1 cellular context compared by ENCODE assay signal in genomic region chr4:20337261-20337664, GRCh38.
A peak's percentile ranks its signal among the peaks of the same experiment; 100 is the strongest.
TF ChIP-seq lines count a peak whose summit lies in the region.

No MANE protein-coding gene starts in this region.

TF ChIP-seq in HEK293, 187 proteins besides CTCF, POLR2A, EP300 and RAD21 (continued from another document):
- TF ChIP-seq MZF1 (tag by site-specific recombination; IDR thresholded peaks at IDR 0.05; ENCODE audit: borderline replicate concordance) (peak; percentile 59; the same call in 1 of the 2 replicates), ZNF423 (tag by site-specific recombination; IDR thresholded peaks at IDR 0.05) (peak; percentile 81), ZFHX2 (tag by site-specific recombination; conservative IDR thresholded peaks at IDR 0.05) (peak; percentile 95), KLF1 (tag by site-specific recombination; IDR thresholded peaks at IDR 0.05) (0 out of 2 replicates have a peak, but pooled peaks have one; percentile 25), PRDM4 (tag by site-specific recombination; IDR thresholded peaks at IDR 0.05) (peak; percentile 12; the same call in 1 of the 2 replicates), REST (tag by site-specific recombination; IDR thresholded peaks at IDR 0.05) (no peak), SP7 (tag by site-specific recombination; IDR thresholded peaks at IDR 0.05) (peak; percentile 99), FEZF1 (tag by site-specific recombination; IDR thresholded peaks at IDR 0.05) (peak; percentile 69), ZNF843 (tag by site-specific recombination; IDR thresholded peaks at IDR 0.05) (peak; percentile 95), ZNF426 (tag by site-specific recombination; IDR thresholded peaks at IDR 0.05) (0 out of 2 replicates have a peak, but pooled peaks have one; percentile 5), WT1 (tag by site-specific recombination; IDR thresholded peaks at IDR 0.05) (peak; percentile 92), ZNF366 (tag by site-specific recombination; conservative IDR thresholded peaks at IDR 0.05) (peak; percentile 75), ZNF37A (tag by site-specific recombination; IDR thresholded peaks at IDR 0.05) (no peak), PRDM6 (tag by site-specific recombination; IDR thresholded peaks at IDR 0.05) (peak; percentile 84), ZNF169 (tag by site-specific recombination; IDR thresholded peaks at IDR 0.05) (no peak), ZNF19 (tag by site-specific recombination; IDR thresholded peaks at IDR 0.05; ENCODE audit: low read depth) (no peak), ZBTB6 (tag by site-specific recombination; IDR thresholded peaks at IDR 0.05) (no peak), YY1 (tag by site-specific recombination; IDR thresholded peaks at IDR 0.05) (no peak), KLF8 (tag by site-specific recombination; IDR thresholded peaks at IDR 0.05) (peak; percentile 60; the same call in 1 of the 2 replicates), ZNF48 (tag by site-specific recombination; IDR thresholded peaks at IDR 0.05) (no peak), GLIS1 (tag by site-specific recombination; IDR thresholded peaks at IDR 0.05) (peak; percentile 95), ZNF157 (tag by site-specific recombination; IDR thresholded peaks at IDR 0.05) (no peak), ZBTB17 (tag by site-specific recombination; IDR thresholded peaks at IDR 0.05) (peak; percentile 53; the same call in 1 of the 2 replicates), ZNF561 (tag by site-specific recombination; IDR thresholded peaks at IDR 0.05; ENCODE audit: borderline replicate concordance) (no peak), ZEB2 (tag by site-specific recombination; IDR thresholded peaks at IDR 0.05) (0 out of 2 replicates have a peak, but pooled peaks have one; percentile 30), ZFP37 (tag by site-specific recombination; IDR thresholded peaks at IDR 0.05) (peak; percentile 49; the same call in 1 of the 2 replicates), TSHZ1 (tag by site-specific recombination; IDR thresholded peaks at IDR 0.05; ENCODE audit: borderline replicate concordance) (peak; percentile 57; the same call in 1 of the 2 replicates)
